Comparison of ENCODE assay signal across 17 cellular contexts in genomic region chrX:13152511-13152868, GRCh38.
DNase-seq lines count a peak whose midpoint lies in the region; ATAC-seq, FAIRE-seq and TF ChIP-seq lines count a peak whose summit lies in the region.
"Had no signal": no experiment of that assay in that cellular context is flagged by ENCODE, and none has a peak within 500 bp of the region (broad histone marks: within the 10 kb centered on the region; RNA-seq: fewer than 3 reads in every experiment).

No MANE protein-coding gene starts in this region.

- no peak overlapping the region for H4K5ac ChIP-seq in H9 (ENCODE audit: insufficient read length, low read depth, low read length)

- H3K4me1 ChIP-seq in H9 (ENCODE audit: insufficient read depth, low read length) (peaks cover 4% of the 10 kb centered on the region; the same call in 1 of the 2 replicates), iPS-20b (ENCODE audit: insufficient read depth, low read length) (peaks cover 8% of the 10 kb centered on the region), stomach (no peaks in the 10 kb centered on the region), prostate gland (replicated peaks) (no peaks in the 10 kb centered on the region), HepG2 (ENCODE audit: insufficient read depth, low read length) (no peaks in the 10 kb centered on the region)
- H3K4me1 ChIP-seq: Peyer's patch had no signal

- DNase-seq in H9 (peak; percentile 51), WTC11 (ENCODE audit: low spot score) (no peak), stomach (no peak), prostate gland (ENCODE audit: low spot score) (no peak), HepG2 (ENCODE audit: low spot score) (no peak)
- DNase-seq: activated CD4-positive, alpha-beta T cell treated with anti-CD3 and anti-CD28 coated beads, Interleukin-2, amount 50 U/mL, for 48 hours; activated T-cell treated with anti-CD3 and anti-CD28 coated beads, Interleukin-2, amount 50 U/mL, for 48 hours; DMS153; NCI-H774; Peyer's patch had no signal

- H3K27ac ChIP-seq in H9 (ENCODE audit: insufficient read length, low read depth, low read length): peak overlapping the region; percentile 83
- no peak overlapping the region for H3K27ac ChIP-seq in iPS-20b (ENCODE audit: low read length)
- H3K27ac ChIP-seq in stomach: peak overlapping the region in 3 of 5 donors; percentile 51 to 55 (median 52)
- H3K27ac ChIP-seq in prostate gland: no peak overlapping the region
- no peak overlapping the region for H3K27ac ChIP-seq in HepG2 (ENCODE audit: extremely low read length, insufficient read depth, low read length)

- POLR2A ChIA-PET in WTC11 (lab: Charles Lee): no interaction called here
- POLR2A ChIA-PET in HepG2 (lab: Yijun Ruan, JAX): no interaction called here

- peak overlapping the region; percentile 49; the same call in 1 of the 2 replicates for H3K4me3 ChIP-seq in iPS-20b (ENCODE audit: low read length)
- H3K4me3 ChIP-seq in stomach: no peak overlapping the region
- H3K4me3 ChIP-seq in prostate gland: no peak overlapping the region
- H3K4me3 ChIP-seq in HepG2 (replicated peaks in 1 of 3; ENCODE audit: insufficient read depth in 1 of 3, low read depth in 2 of 3, low read length in 3 of 3): no peak overlapping the region
- H3K4me3 ChIP-seq: lung, Peyer's patch had no signal

- H2BK5ac ChIP-seq in H9 (ENCODE audit: insufficient read length, low read length): no peak overlapping the region

- peak overlapping the region in 1 of 2 experiments; percentile 61; a peak in 2 of 5 replicates for H3K4me3 Mint-ChIP-seq in H9
- peak overlapping the region; percentile 35; the same call in 1 of the 2 replicates for H3K4me3 Mint-ChIP-seq in WTC11
- H3K4me3 Mint-ChIP-seq: B cell; IgD-negative memory B cell; natural killer cell treated with Interleukin-12 subunit alpha and Interleukin-12 subunit beta and Interleukin-15 and Interleukin-18, amount 100 ng/mL, for 72 hours had no signal

- H3K56ac ChIP-seq in H9 (ENCODE audit: insufficient read length, low read depth, low read length): no peak overlapping the region

- intact Hi-C loops in stomach (cut with DNase I; ENCODE audit: low total_unique reads): no loop called here
- intact Hi-C loops in prostate gland (cut with DNase I): no loop called here
- intact Hi-C loops in HepG2 (cut with micrococcal nuclease; ENCODE audit: unreplicated experiment): no loop called here

- TF ChIP-seq POLR2A in stomach (IDR thresholded peaks at IDR 0.05): no peak
- no peak for TF ChIP-seq POLR2A in prostate gland (IDR thresholded peaks at IDR 0.05)
- no peak for TF ChIP-seq POLR2A in HepG2 (IDR thresholded peaks at IDR 0.05; ENCODE audit: insufficient read depth in 1 of 2, low read depth in 2 of 2, low read length in 2 of 2)

- H3K27me3 ChIP-seq in H9 (ENCODE audit: insufficient read depth, low read length): no peaks in the 10 kb centered on the region
- H3K27me3 ChIP-seq in iPS-20b (ENCODE audit: insufficient read depth, low read length): no peaks in the 10 kb centered on the region
- H3K27me3 ChIP-seq in stomach: no peaks in the 10 kb centered on the region
- H3K27me3 ChIP-seq in prostate gland (replicated peaks; ENCODE audit: insufficient read depth): no peaks in the 10 kb centered on the region
- no peaks in the 10 kb centered on the region for H3K27me3 ChIP-seq in HepG2 (ENCODE audit: control insufficient read depth in 1 of 2, insufficient read depth in 2 of 2, low read length in 2 of 2)
- H3K27me3 ChIP-seq: Peyer's patch had no signal

- in situ Hi-C loops in HepG2 (cut with HindIII; ENCODE audit: extremely low pct_ligation_motif_present, low pct_unique_long_range_greater_than_20kb): no loop called here

- H3K18ac ChIP-seq in H9 (ENCODE audit: insufficient read length, low read depth, low read length): no peak overlapping the region

- peaks cover 24 to 34% (median 31%) of the 10 kb centered on the region in 3 experiments for H3K36me3 Mint-ChIP-seq in H9 (ENCODE audit: insufficient read depth in 1 of 3, low read depth in 3 of 3)
- peaks cover 30% of the 10 kb centered on the region for H3K36me3 Mint-ChIP-seq in WTC11

- no peak overlapping the region for H3T11ph ChIP-seq in H9 (ENCODE audit: low read length)

- H4K8ac ChIP-seq in H9 (replicated peaks; ENCODE audit: insufficient read length, low read depth, low read length): no peak overlapping the region

- H3K27me3 Mint-ChIP-seq in H9 (ENCODE audit: low read depth): no peaks in the 10 kb centered on the region
- peaks cover 9% of the 10 kb centered on the region for H3K27me3 Mint-ChIP-seq in WTC11 (ENCODE audit: low read depth)
- H3K27me3 Mint-ChIP-seq: B cell; stimulated activated naive CD8-positive, alpha-beta T cell treated with anti-CD3 and anti-CD28 coated beads, Interleukin-15, Interleukin-2, amounts not matched to agents 100 ng/mL and 50 ng/mL, for 24 hours had no signal

- no peak overlapping the region for H3K23ac ChIP-seq in H9 (ENCODE audit: insufficient read length, low read depth, low read length)

- H3K9me3 Mint-ChIP-seq in H9: peaks cover 62 to 68% of the 10 kb centered on the region in 2 experiments
- peaks cover 22% of the 10 kb centered on the region for H3K9me3 Mint-ChIP-seq in WTC11
- H3K9me3 Mint-ChIP-seq: natural killer cell treated with Interleukin-12 subunit alpha and Interleukin-12 subunit beta and Interleukin-15 and Interleukin-18, amount 100 ng/mL, for 72 hours had no signal

- H2BK20ac ChIP-seq in H9 (ENCODE audit: low read depth, low read length, poor library complexity, severe bottlenecking): no peak overlapping the region

- no peak for TF ChIP-seq RAD21 in HepG2 (CRISPR knock-in tag; IDR thresholded peaks at IDR 0.05)

- FAIRE-seq in HepG2 (lab: Jason Lieb, UNC): no peak

- no peaks in the 10 kb centered on the region for H3K79me1 ChIP-seq in H9 (ENCODE audit: insufficient read depth, low read depth, low read length, poor library complexity, severe bottlenecking)

- H3K27ac Mint-ChIP-seq in H9 (peak overlapping the region; percentile 92 to 97 (median 96); a peak in 5 of 7 replicates), WTC11 (peak overlapping the region; percentile 96)
- H3K27ac Mint-ChIP-seq: B cell; natural killer cell treated with Interleukin-12 subunit alpha and Interleukin-12 subunit beta and Interleukin-15 and Interleukin-18, amount 100 ng/mL, for 72 hours had no signal

- H3K79me2 ChIP-seq in H9 (ENCODE audit: insufficient read depth, low read length) (no peaks in the 10 kb centered on the region), HepG2 (ENCODE audit: insufficient read depth, low read length) (no peaks in the 10 kb centered on the region)

- no TSS peak for BruUV-seq in HepG2 (replicated peaks; lab: Mats Ljungman, UMichigan)

- H3K9ac ChIP-seq in H9 (ENCODE audit: extremely low read depth, insufficient read length, low read length) (no peak overlapping the region), iPS-20b (ENCODE audit: low read depth, low read length) (peak overlapping the region; percentile 67; the same call in 1 of the 2 replicates), HepG2 (ENCODE audit: insufficient read depth, low read depth, low read length) (no peak overlapping the region)

- H3K4ac ChIP-seq in H9 (ENCODE audit: low read depth, low read length): no peak overlapping the region

- no CpG with 5 or more reads among the region's 6 CpGs for WGBS in H9 (ENCODE audit: extremely low coverage, insufficient read length, low lambda C conversion rate)
- 79 to 94% (median 87%) methylated on average over 6 of the region's 6 CpGs for WGBS in stomach, 5 donors
- 64% methylated on average over 6 of the region's 6 CpGs for WGBS in prostate gland
- 72% methylated on average over 4 of the region's 6 CpGs for WGBS in HepG2 (ENCODE audit: low lambda C conversion rate)

- ATAC-seq in WTC11 (peak; percentile 79), HepG2 (no peak), GM21360 (IDR thresholded peaks at IDR 0.05; ENCODE audit: unreplicated experiment) (no peak)
- ATAC-seq: natural killer cell treated with Interleukin-12 subunit alpha and Interleukin-12 subunit beta and Interleukin-15 and Interleukin-18, amount 100 ng/mL, for 72 hours had no signal

- no peak for TF ChIP-seq EP300 in stomach (IDR thresholded peaks at IDR 0.05)
- TF ChIP-seq EP300 in HepG2 (IDR thresholded peaks at IDR 0.05; ENCODE audit: low read depth in 2 of 2, low read length in 2 of 2): no peak
- no peak for TF ChIP-seq EP300 in HepG2 (CRISPR knock-in tag; IDR thresholded peaks at IDR 0.05; ENCODE audit: borderline replicate concordance)

- H2AFZ ChIP-seq in H9 (ENCODE audit: low read length) (no peak overlapping the region), HepG2 (ENCODE audit: low read length) (no peak overlapping the region)

- no peak overlapping the region for H2AK5ac ChIP-seq in H9 (ENCODE audit: insufficient read length, low read length)

- no peak overlapping the region for H4K91ac ChIP-seq in H9 (ENCODE audit: insufficient read length, low read depth, low read length)

- H2BK12ac ChIP-seq in H9 (ENCODE audit: insufficient read length, low read depth, low read length): no peak overlapping the region

- peaks cover 26% of the 10 kb centered on the region for H3K9me3 ChIP-seq in H9 (ENCODE audit: control insufficient read depth, low read depth, low read length)
- H3K9me3 ChIP-seq in iPS-20b (ENCODE audit: insufficient read depth, low read depth, low read length): peaks cover 11% of the 10 kb centered on the region
- peaks cover 0 to 9% (median 0%) of the 10 kb centered on the region in 4 donors for H3K9me3 ChIP-seq in stomach
- no peaks in the 10 kb centered on the region for H3K9me3 ChIP-seq in prostate gland
- H3K9me3 ChIP-seq in HepG2 (ENCODE audit: low read length): no peaks in the 10 kb centered on the region
- H3K9me3 ChIP-seq: Peyer's patch had no signal

- H3K14ac ChIP-seq in H9 (ENCODE audit: insufficient read depth, low read length): no peak overlapping the region

- CTCF ChIA-PET in WTC11 (lab: Charles Lee) (interaction anchor here (0.7 to 1.8 kb wide), 3 partner anchors 46 to 206 kb away, joined by 3 to 4 read pairs (median 4); no protein-coding TSS in a partner anchor), HepG2 (lab: Yijun Ruan, JAX; ENCODE audit: low intra/inter-chr PET ratio, low total read pairs) (no interaction called here)

- peak overlapping the region; percentile 46 for H3K4me2 ChIP-seq in H9 (ENCODE audit: insufficient read depth, insufficient read length, low read length)
- H3K4me2 ChIP-seq in HepG2 (ENCODE audit: low read depth, low read length): no peak overlapping the region

- no peak for TF ChIP-seq CTCF in H9 (conservative IDR thresholded peaks at IDR 0.05)
- no peak for TF ChIP-seq CTCF in WTC11 (IDR thresholded peaks at IDR 0.05)
- TF ChIP-seq CTCF in stomach (IDR thresholded peaks at IDR 0.05): no peak
- no peak for TF ChIP-seq CTCF in prostate gland (IDR thresholded peaks at IDR 0.05)
- no peak for TF ChIP-seq CTCF in HepG2 (CRISPR knock-in tag; IDR thresholded peaks at IDR 0.05)

- H4K20me1 ChIP-seq in H9 (ENCODE audit: control insufficient read depth, insufficient read depth, insufficient read length) (no peaks in the 10 kb centered on the region), HepG2 (ENCODE audit: insufficient read depth, low read length) (no peaks in the 10 kb centered on the region)

- H3K36me3 ChIP-seq in iPS-20b (ENCODE audit: insufficient read depth, low read depth, low read length) (no peaks in the 10 kb centered on the region), stomach (no peaks in the 10 kb centered on the region), prostate gland (no peaks in the 10 kb centered on the region), HepG2 (replicated peaks in 1 of 2; ENCODE audit: control insufficient read depth in 1 of 2, insufficient read depth in 2 of 2, low read length in 2 of 2) (no peaks in the 10 kb centered on the region)
- H3K36me3 ChIP-seq: Peyer's patch had no signal

- H2BK15ac ChIP-seq in H9 (ENCODE audit: low read depth, low read length): no peak overlapping the region

- H3K23me2 ChIP-seq in H9 (ENCODE audit: insufficient read length, low read depth, low read length, poor library complexity, severe bottlenecking): no peaks in the 10 kb centered on the region

- peaks cover 11 to 17% of the 10 kb centered on the region in 2 experiments for H3K4me1 Mint-ChIP-seq in H9
- peaks cover 20% of the 10 kb centered on the region for H3K4me1 Mint-ChIP-seq in WTC11
- H3K4me1 Mint-ChIP-seq: IgD-negative memory B cell had no signal

- no peak overlapping the region for H2BK120ac ChIP-seq in H9 (ENCODE audit: low read depth, low read length, poor library complexity, severe bottlenecking)

Comparison
In these comparisons a context has a peak if more than half of its experiments do, and no peak if none do; other contexts are left out.
1. H3K27ac ChIP-seq: peak in H9 (single experiment) and stomach (3 of 5); none in iPS-20b (single experiment), prostate gland (0 of 2) and HepG2 (single experiment).